In genomic region chr10:124418726-124419501, GRCh38 we compare ENCODE assay signal across 1 cellular context.
TF ChIP-seq lines count a peak whose summit lies in the region.

Gene OAT, minus strand, starts transcription at chr10:124418923. Its CDS starts 6,752 bp downstream, at chr10:124412171.

TF ChIP-seq in WTC11, 78 proteins besides CTCF, POLR2A, EP300 and RAD21 (continued from another document):
- TF ChIP-seq ZNF425 (CRISPR knock-in tag; conservative IDR thresholded peaks at IDR 0.05) (no peak), ZNF416 (CRISPR knock-in tag; IDR thresholded peaks at IDR 0.05) (no peak), ZNF219 (CRISPR knock-in tag; IDR thresholded peaks at IDR 0.05; ENCODE audit: borderline replicate concordance) (peak; percentile 65; the same call in 1 of the 2 replicates)
- TF ChIP-seq, protein P1, sequence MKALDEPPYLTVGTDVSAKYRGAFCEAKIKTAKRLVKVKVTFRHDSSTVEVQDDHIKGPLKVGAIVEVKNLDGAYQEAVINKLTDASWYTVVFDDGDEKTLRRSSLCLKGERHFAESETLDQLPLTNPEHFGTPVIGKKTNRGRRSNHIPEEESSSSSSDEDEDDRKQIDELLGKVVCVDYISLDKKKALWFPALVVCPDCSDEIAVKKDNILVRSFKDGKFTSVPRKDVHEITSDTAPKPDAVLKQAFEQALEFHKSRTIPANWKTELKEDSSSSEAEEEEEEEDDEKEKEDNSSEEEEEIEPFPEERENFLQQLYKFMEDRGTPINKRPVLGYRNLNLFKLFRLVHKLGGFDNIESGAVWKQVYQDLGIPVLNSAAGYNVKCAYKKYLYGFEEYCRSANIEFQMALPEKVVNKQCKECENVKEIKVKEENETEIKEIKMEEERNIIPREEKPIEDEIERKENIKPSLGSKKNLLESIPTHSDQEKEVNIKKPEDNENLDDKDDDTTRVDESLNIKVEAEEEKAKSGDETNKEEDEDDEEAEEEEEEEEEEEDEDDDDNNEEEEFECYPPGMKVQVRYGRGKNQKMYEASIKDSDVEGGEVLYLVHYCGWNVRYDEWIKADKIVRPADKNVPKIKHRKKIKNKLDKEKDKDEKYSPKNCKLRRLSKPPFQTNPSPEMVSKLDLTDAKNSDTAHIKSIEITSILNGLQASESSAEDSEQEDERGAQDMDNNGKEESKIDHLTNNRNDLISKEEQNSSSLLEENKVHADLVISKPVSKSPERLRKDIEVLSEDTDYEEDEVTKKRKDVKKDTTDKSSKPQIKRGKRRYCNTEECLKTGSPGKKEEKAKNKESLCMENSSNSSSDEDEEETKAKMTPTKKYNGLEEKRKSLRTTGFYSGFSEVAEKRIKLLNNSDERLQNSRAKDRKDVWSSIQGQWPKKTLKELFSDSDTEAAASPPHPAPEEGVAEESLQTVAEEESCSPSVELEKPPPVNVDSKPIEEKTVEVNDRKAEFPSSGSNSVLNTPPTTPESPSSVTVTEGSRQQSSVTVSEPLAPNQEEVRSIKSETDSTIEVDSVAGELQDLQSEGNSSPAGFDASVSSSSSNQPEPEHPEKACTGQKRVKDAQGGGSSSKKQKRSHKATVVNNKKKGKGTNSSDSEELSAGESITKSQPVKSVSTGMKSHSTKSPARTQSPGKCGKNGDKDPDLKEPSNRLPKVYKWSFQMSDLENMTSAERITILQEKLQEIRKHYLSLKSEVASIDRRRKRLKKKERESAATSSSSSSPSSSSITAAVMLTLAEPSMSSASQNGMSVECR (CRISPR knock-in tag; IDR thresholded peaks at IDR 0.05; ENCODE audit: borderline replicate concordance): no peak
- TF ChIP-seq, protein P2, sequence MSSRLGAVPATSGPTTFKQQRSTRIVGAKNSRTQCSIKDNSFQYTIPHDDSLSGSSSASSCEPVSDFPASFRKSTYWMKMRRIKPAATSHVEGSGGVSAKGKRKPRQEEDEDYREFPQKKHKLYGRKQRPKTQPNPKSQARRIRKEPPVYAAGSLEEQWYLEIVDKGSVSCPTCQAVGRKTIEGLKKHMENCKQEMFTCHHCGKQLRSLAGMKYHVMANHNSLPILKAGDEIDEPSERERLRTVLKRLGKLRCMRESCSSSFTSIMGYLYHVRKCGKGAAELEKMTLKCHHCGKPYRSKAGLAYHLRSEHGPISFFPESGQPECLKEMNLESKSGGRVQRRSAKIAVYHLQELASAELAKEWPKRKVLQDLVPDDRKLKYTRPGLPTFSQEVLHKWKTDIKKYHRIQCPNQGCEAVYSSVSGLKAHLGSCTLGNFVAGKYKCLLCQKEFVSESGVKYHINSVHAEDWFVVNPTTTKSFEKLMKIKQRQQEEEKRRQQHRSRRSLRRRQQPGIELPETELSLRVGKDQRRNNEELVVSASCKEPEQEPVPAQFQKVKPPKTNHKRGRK (CRISPR knock-in tag; IDR thresholded peaks at IDR 0.05; ENCODE audit: borderline replicate concordance): no peak
